8 cellular contexts compared by ENCODE assay signal in the genomic region with DNA sequence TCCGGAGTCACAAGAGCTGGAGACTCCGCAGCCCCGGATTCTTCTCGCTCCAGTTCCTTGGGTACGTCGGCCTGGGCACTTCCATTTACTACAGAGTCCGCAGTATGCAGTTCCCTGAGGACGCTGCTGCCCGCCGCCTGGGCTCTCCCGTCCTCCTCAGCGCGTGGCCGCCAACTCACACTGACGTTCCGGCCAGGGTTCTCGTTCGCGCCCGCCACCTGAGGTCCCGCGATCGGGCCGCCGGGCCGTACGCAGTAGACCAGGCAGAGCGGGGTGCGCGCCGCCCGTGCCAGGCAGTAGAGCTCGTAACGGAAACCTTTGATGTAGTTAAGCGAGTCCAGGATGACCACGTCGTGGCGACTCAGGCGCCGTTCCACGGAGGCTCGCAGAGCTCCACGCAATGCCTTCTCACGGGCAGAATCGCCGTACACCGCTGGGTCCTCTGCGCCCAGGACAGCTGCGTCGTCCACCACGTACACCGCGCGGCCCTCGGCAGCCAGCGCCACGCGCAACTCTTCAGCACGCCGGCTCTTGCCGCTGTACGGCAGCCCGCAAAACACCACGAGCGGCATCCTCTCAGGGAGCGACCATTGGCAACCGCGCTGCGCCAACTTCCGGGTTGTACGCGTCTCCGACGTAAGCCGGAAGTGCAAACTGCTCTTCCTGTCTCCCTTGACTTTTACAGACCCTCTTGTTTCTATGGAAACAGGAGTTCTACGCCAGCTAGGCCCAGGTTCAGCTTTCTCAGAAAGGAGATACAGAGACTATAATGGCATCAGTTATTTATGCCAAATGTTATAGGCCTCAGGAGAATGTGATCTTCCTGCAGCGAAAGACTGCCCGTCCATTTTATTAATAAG. TPM values are rescaled to one million over a fixed set of nuclear protein-coding genes. Genes with fewer than 3 reads are reported as not detected.
DNase-seq lines count a peak whose midpoint lies in the region; ATAC-seq and TF ChIP-seq lines count a peak whose summit lies in the region.

A gene with protein sequence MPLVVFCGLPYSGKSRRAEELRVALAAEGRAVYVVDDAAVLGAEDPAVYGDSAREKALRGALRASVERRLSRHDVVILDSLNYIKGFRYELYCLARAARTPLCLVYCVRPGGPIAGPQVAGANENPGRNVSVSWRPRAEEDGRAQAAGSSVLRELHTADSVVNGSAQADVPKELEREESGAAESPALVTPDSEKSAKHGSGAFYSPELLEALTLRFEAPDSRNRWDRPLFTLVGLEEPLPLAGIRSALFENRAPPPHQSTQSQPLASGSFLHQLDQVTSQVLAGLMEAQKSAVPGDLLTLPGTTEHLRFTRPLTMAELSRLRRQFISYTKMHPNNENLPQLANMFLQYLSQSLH (minus strand): TSS at position 621 of the 860 bp plus-strand sequence. CDS start 49 bp downstream, at position 572.

- WGBS in tibial nerve, 2 donors: 2% methylated on average over 35 to 71 of the region's 78 CpGs

- no peaks in the 10 kb centered on the region for H3K79me2 ChIP-seq in parathyroid adenoma

- TF ChIP-seq CTCF in GM12865 (IDR thresholded peaks at IDR 0.05; ENCODE audit: insufficient read depth, low read depth, low read length, missing control alignments) (no peak), parathyroid adenoma (IDR thresholded peaks at IDR 0.05) (no peak), tibial nerve (IDR thresholded peaks at IDR 0.05) (peak in 1 of 5 experiments; percentile 20)

- peak; percentile 94 for DNase-seq in GM12865 (ENCODE audit: low read depth)
- DNase-seq in NCI-H1417 (lab: John Stamatoyannopoulos, UW): peak; percentile 87 to 96 (median 91)
- peak; percentile 47 to 81 for DNase-seq in SW 1271 (lab: John Stamatoyannopoulos, UW)
- DNase-seq in activated naive CD8-positive, alpha-beta T cell treated with anti-CD3 and anti-CD28 coated beads, Interleukin-2, amount 50 U/mL, for 16 hours (ENCODE audit: low read depth, low spot score): peak; percentile 72
- peak; percentile 94 for DNase-seq in Right ventricle myocardium superior
- peak; percentile 66 to 75 for DNase-seq in tibial nerve (ENCODE audit: low spot score in 2 of 2)

- peak in 1 of 2 donors; percentile 88 for TF ChIP-seq EP300 in tibial nerve (IDR thresholded peaks at IDR 0.05)

- intact Hi-C loops in Right ventricle myocardium superior (cut with DNase I): no loop called here

- peaks cover 5% of the 10 kb centered on the region for H3K4me1 ChIP-seq in parathyroid adenoma
- peaks cover 0 to 39% (median 16%) of the 10 kb centered on the region in 4 donors for H3K4me1 ChIP-seq in tibial nerve

- H3K9me3 ChIP-seq in parathyroid adenoma (ENCODE audit: control insufficient read depth, low read length) (no peaks in the 10 kb centered on the region), tibial nerve (no peaks in the 10 kb centered on the region)

- H3K4me3 ChIP-seq in GM12865 (ENCODE audit: low read depth, low read length) (peak within 1 kb of the TSS; percentile 82), parathyroid adenoma (ENCODE audit: low read depth, low read length) (peak within 1 kb of the TSS; percentile 71), tibial nerve (peak within 1 kb of the TSS; percentile 66 to 95 (median 86))

- ATAC-seq in HG02763 (IDR thresholded peaks at IDR 0.05; ENCODE audit: unreplicated experiment) (peak; percentile 82), Right ventricle myocardium superior (ENCODE audit: poor library complexity) (peak; percentile 98)

- H3K4me2 ChIP-seq in parathyroid adenoma (ENCODE audit: low read length): peak within 1 kb of the TSS; percentile 77

- TF ChIP-seq POLR2A in tibial nerve (IDR thresholded peaks at IDR 0.05): peak in 1 of 2 donors; percentile 43

- peak within 1 kb of the TSS; percentile 73 for H2AFZ ChIP-seq in parathyroid adenoma

- H3K27me3 ChIP-seq in parathyroid adenoma (ENCODE audit: control insufficient read depth, insufficient read depth, low read length) (no peaks in the 10 kb centered on the region), tibial nerve (no peaks in the 10 kb centered on the region)

- H3K27ac ChIP-seq in parathyroid adenoma: peak within 1 kb of the TSS; percentile 83
- peak within 1 kb of the TSS; percentile 79 to 89 (median 86) for H3K27ac ChIP-seq in tibial nerve

- H3K9ac ChIP-seq in parathyroid adenoma: no peak within 1 kb of the TSS

- H3K36me3 ChIP-seq in parathyroid adenoma (ENCODE audit: control insufficient read depth, insufficient read depth, low read length) (no peaks in the 10 kb centered on the region), tibial nerve (peaks cover 0 to 28% (median 3%) of the 10 kb centered on the region in 3 donors)

RNA-seq across cellular contexts. Expression of the gene that starts here (rescaled TPM):
- 3.3 TPM for total RNA-seq in Right ventricle myocardium superior
- total RNA-seq in tibial nerve: 10 to 100 TPM in 2 of 4 donors, 1 to 10 TPM in 2; 9.4 to 21.4 (median 10.7) TPM

Comparison
In these comparisons a context has a peak if more than half of its experiments do, and no peak if none do; other contexts are left out.
1. Peak in every context shown above with its lines: DNase-seq, ATAC-seq, H3K4me3 ChIP-seq and H3K27ac ChIP-seq.